In the genomic region with DNA sequence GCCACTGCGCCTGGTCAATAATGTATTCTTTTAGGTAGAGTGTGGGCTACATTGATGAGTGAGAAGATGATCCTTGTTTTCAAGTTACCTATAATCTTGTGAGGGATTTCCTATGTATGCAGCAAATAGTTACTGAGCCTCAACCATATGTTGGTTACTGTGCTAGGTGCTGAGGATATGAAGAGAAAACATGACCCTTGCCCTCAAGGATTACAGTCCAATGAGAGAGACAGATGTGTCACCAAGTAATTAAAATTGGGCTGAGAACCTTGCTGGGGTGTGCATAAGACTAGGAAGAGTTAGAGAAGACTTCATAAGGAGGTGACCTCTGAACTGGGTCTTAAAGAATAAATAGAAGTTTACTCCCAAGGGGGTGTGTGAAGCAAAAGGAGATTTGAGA, we compare ENCODE assay signal across 26 cellular contexts. TPM values are rescaled to one million over a fixed set of nuclear protein-coding genes. Genes with fewer than 3 reads are reported as not detected.
DNase-seq lines count a peak whose midpoint lies in the region; ATAC-seq and TF ChIP-seq lines count a peak whose summit lies in the region.
"Had no signal": no experiment of that assay in that cellular context is flagged by ENCODE, and none has a peak within 500 bp of the region (broad histone marks: within the 10 kb centered on the region; RNA-seq: fewer than 3 reads in every experiment).

No MANE protein-coding gene starts in this region.

- WGBS in trophoblast cell (ENCODE audit: extremely low coverage, insufficient coverage, insufficient read length) = no CpG with 5 or more reads among the region's 1 CpG

- no peak overlapping the region for H3K9ac ChIP-seq in DND-41 (ENCODE audit: low read depth, low read length)
- no peak overlapping the region for H3K9ac ChIP-seq in trophoblast cell (ENCODE audit: low read length)
- H3K9ac ChIP-seq: parathyroid adenoma had no signal

- H2BK120ac ChIP-seq in trophoblast cell (ENCODE audit: insufficient read depth, low read length, poor library complexity) = no peak overlapping the region

- TF ChIP-seq CTCF in DND-41 (IDR thresholded peaks at IDR 0.05; ENCODE audit: borderline replicate concordance, extremely low read depth, low read length, poor library complexity, severe bottlenecking) (no peak), foreskin fibroblast (IDR thresholded peaks at IDR 0.05; ENCODE audit: low read depth, low read length) (no peak)

- H3K79me2 ChIP-seq in DND-41 (ENCODE audit: insufficient read depth, low read length) = peaks cover 99% of the 10 kb centered on the region
- H3K79me2 ChIP-seq in trophoblast cell (ENCODE audit: control insufficient read depth, insufficient read depth, low read length, poor library complexity) = peaks cover 18% of the 10 kb centered on the region

- ATAC-seq in DND-41 (ENCODE audit: insufficient read depth, low read depth) = no peak
- ATAC-seq: sciatic nerve, SK-N-SH treated with all-trans-retinoic acid at 6 μM for 48 hours had no signal

- H3K36me3 ChIP-seq in DND-41 (ENCODE audit: insufficient read depth, low read length) (peaks cover 59% of the 10 kb centered on the region), trophoblast cell (ENCODE audit: control insufficient read depth in 1 of 2, insufficient read depth in 2 of 2, low read length in 2 of 2) (peaks cover 15 to 17% of the 10 kb centered on the region in 2 experiments)

- no peak overlapping the region for H3K23ac ChIP-seq in trophoblast cell (ENCODE audit: low read length)

- no peak overlapping the region for H4K12ac ChIP-seq in trophoblast cell (ENCODE audit: low read depth, low read length)

- peaks cover 90% of the 10 kb centered on the region for H4K20me1 ChIP-seq in DND-41 (ENCODE audit: insufficient read depth, low read length)

- H3K27ac ChIP-seq in DND-41 (ENCODE audit: low read length) (no peak overlapping the region), trophoblast cell (ENCODE audit: low read depth, low read length) (no peak overlapping the region)
- H3K27ac ChIP-seq: parathyroid adenoma, RWPE1 had no signal

- peak overlapping the region; percentile 4; the same call in 1 of the 2 replicates for H3K4me2 ChIP-seq in DND-41 (ENCODE audit: insufficient read depth, low read length)
- no peak overlapping the region for H3K4me2 ChIP-seq in trophoblast cell (ENCODE audit: low read length)

- no peak for DNase-seq in DND-41
- peak; percentile 92 for DNase-seq in NCI-H82 treated with DMSO at 0.1 percent for 48 hours (lab: John Stamatoyannopoulos, UW; ENCODE audit: unreplicated experiment)
- DNase-seq in foreskin fibroblast = peak; percentile 21 to 61
- DNase-seq in trophoblast cell = no peak
- no peak for DNase-seq in A172 (ENCODE audit: low spot score)
- DNase-seq in mucosa of gallbladder (ENCODE audit: low spot score) = no peak
- no peak for DNase-seq in hepatic stellate cell (ENCODE audit: low spot score)
- DNase-seq: activated gamma-delta T cell; AML-193; central memory CD4-positive, alpha-beta T cell; effector CD4-positive, alpha-beta T cell; erythroblast; foreskin melanocyte; HCEC 1CT; Karpas-422; NCI-H1092; NCI-H2029; NCI-H345; NK-92 treated with Interleukin-12 subunit alpha and Interleukin-12 subunit beta, amount 100 ng/mL, for 24 hours; T-helper 9 cell had no signal

- no peak overlapping the region for H2BK12ac ChIP-seq in trophoblast cell (ENCODE audit: low read length)

- no peak overlapping the region for H4K91ac ChIP-seq in trophoblast cell (ENCODE audit: low read depth, low read length)

- peak overlapping the region; percentile 24 for H3K4ac ChIP-seq in trophoblast cell (ENCODE audit: low read depth, low read length)

- no peaks in the 10 kb centered on the region for H3K79me1 ChIP-seq in trophoblast cell (ENCODE audit: low read length)

- H2AK5ac ChIP-seq in trophoblast cell (ENCODE audit: low read length) = no peak overlapping the region

- no peaks in the 10 kb centered on the region for H3K9me3 ChIP-seq in DND-41 (ENCODE audit: insufficient read depth, low read length, severe bottlenecking)
- no peaks in the 10 kb centered on the region for H3K9me3 ChIP-seq in trophoblast cell (ENCODE audit: insufficient read depth, low read depth, low read length)
- H3K9me3 ChIP-seq: tibial nerve had no signal

- H3K4me3 ChIP-seq in DND-41 (ENCODE audit: low read depth in 1 of 2, low read length in 2 of 2) (no peak overlapping the region), foreskin fibroblast (ENCODE audit: low read depth in 1 of 2, low read length in 2 of 2) (no peak overlapping the region), trophoblast cell (ENCODE audit: low read depth, low read length) (no peak overlapping the region)
- H3K4me3 ChIP-seq: tibial nerve had no signal

- H2BK5ac ChIP-seq in trophoblast cell (ENCODE audit: low read depth, low read length, poor library complexity) = no peak overlapping the region

- H3K18ac ChIP-seq in trophoblast cell (ENCODE audit: low read length) = no peak overlapping the region

- H4K8ac ChIP-seq in trophoblast cell (ENCODE audit: low read depth, low read length) = no peak overlapping the region

- H3K4me1 ChIP-seq in DND-41 (ENCODE audit: insufficient read depth, low read length) (peaks cover 39% of the 10 kb centered on the region), trophoblast cell (ENCODE audit: control insufficient read depth in 1 of 2, insufficient read depth in 2 of 2, low read length in 2 of 2) (peaks cover 0 to 3% of the 10 kb centered on the region in 2 experiments)
- H3K4me1 ChIP-seq: parathyroid adenoma had no signal

- H3K27me3 ChIP-seq in DND-41 (ENCODE audit: insufficient read depth, low read length, poor library complexity) = no peaks in the 10 kb centered on the region
- H3K27me3 ChIP-seq in trophoblast cell (ENCODE audit: insufficient read depth, low read length) = no peaks in the 10 kb centered on the region
- H3K27me3 ChIP-seq: tibial nerve had no signal

- no peak overlapping the region for H3K14ac ChIP-seq in trophoblast cell (ENCODE audit: low read length)

- H2AFZ ChIP-seq in DND-41 (ENCODE audit: low read depth, low read length) (no peak overlapping the region), trophoblast cell (ENCODE audit: insufficient read depth, low read length, poor library complexity) (no peak overlapping the region)
- H2AFZ ChIP-seq: parathyroid adenoma had no signal

RNA-seq across cellular contexts. Expression of a gene that starts 7.4 kb away (rescaled TPM):
- 70.0 and 71.9 TPM in 2 replicates for polyA plus RNA-seq in trophoblast cell (2013)
- 17.8 and 23.4 TPM in 2 replicates for total RNA-seq in A172 (2014; rRNA removed; shearing (Covaris generic))
- total RNA-seq in mucosa of gallbladder = 133 TPM

RNA-seq across cellular contexts. Expression of a gene that starts 10.3 kb away (rescaled TPM):
- not detected in 2 replicates for polyA plus RNA-seq in trophoblast cell (2013)
- not detected in 2 replicates for total RNA-seq in A172 (2014; rRNA removed; shearing (Covaris generic))
- not detected for total RNA-seq in mucosa of gallbladder
- total RNA-seq: kidney epithelial cell, sciatic nerve, tibial nerve had no signal

RNA-seq across cellular contexts. Expression of a gene that starts 12.2 kb away (rescaled TPM):
- polyA plus RNA-seq in trophoblast cell (2013) = 15.7 and 16.2 TPM in 2 replicates
- 24.8 and 28.4 TPM in 2 replicates for total RNA-seq in A172 (2014; rRNA removed; shearing (Covaris generic))
- total RNA-seq in mucosa of gallbladder = 82.8 TPM

RNA-seq across cellular contexts. Expression of a gene that starts 46.7 kb away (rescaled TPM):
- 12.8 and 13.9 TPM in 2 replicates for polyA plus RNA-seq in trophoblast cell (2013)
- 14.1 and 20.2 TPM in 2 replicates for total RNA-seq in A172 (2014; rRNA removed; shearing (Covaris generic))
- total RNA-seq in mucosa of gallbladder = 10.0 TPM

RNA-seq across cellular contexts. Expression of a gene that starts 52.3 kb away (rescaled TPM):
- polyA plus RNA-seq in trophoblast cell (2013) = 6.4 and 6.9 TPM in 2 replicates
- 0.89 TPM in 1 of 2 replicates, not detected in the other for total RNA-seq in A172 (2014; rRNA removed; shearing (Covaris generic))
- 2.7 TPM for total RNA-seq in mucosa of gallbladder

Comparison
In these comparisons a context has a peak if more than half of its experiments do, and no peak if none do; other contexts are left out.
1. DNase-seq: peak in NCI-H82 treated with DMSO at 0.1 percent for 48 hours (single experiment) and foreskin fibroblast (2 of 2); none in DND-41 (single experiment), trophoblast cell (0 of 2), A172 (single experiment), mucosa of gallbladder (single experiment) and hepatic stellate cell (single experiment).